ENCODE assay signal across 31 cellular contexts in genomic region chr1:3463891-3464648, GRCh38. TPM values are rescaled to one million over a fixed set of nuclear protein-coding genes. Genes with fewer than 3 reads are reported as not detected.
A peak's percentile ranks its signal among the peaks of the same experiment; 100 is the strongest.
DNase-seq lines count a peak whose midpoint lies in the region; ATAC-seq lines count a peak whose summit lies in the region.
"Had no signal": no experiment of that assay in that cellular context is flagged by ENCODE, and none has a peak within 500 bp of the region (broad histone marks: within the 10 kb centered on the region; RNA-seq: fewer than 3 reads in every experiment).

No MANE protein-coding gene starts in this region.

- ATAC-seq in left ventricle myocardium superior = no peak
- no peak for ATAC-seq in HG02973 (IDR thresholded peaks at IDR 0.05; ENCODE audit: unreplicated experiment)
- ATAC-seq: GM12878; stimulated activated memory B cell treated with anti-CD40 and anti-IgM and Interleukin-4, amounts not matched to agents 10 μg/mL and 1 μg/mL and 100 μg/mL, for 72 hours had no signal

- intact Hi-C loops in left ventricle myocardium superior (cut with micrococcal nuclease) (no loop called here), posterior vena cava (cut with DNase I) (no loop called here)

- H3K9me3 ChIP-seq in BLaER1 treated with 17β-estradiol and CSF1 and Interleukin-3, amounts not matched to agents 10 nM and 100 nM (replicated peaks in 1 of 11) = no peaks in the 10 kb centered on the region
- H3K9me3 ChIP-seq: breast epithelium, HAP-1, neutrophil, suprapubic skin had no signal

- peaks cover 0 to 22% (median 0%) of the 10 kb centered on the region in 11 experiments; a peak in 10 of 22 replicates for H4K20me1 ChIP-seq in BLaER1 treated with 17β-estradiol and CSF1 and Interleukin-3, amounts not matched to agents 10 nM and 100 nM

- peaks cover 0 to 12% (median 0%) of the 10 kb centered on the region in 11 experiments; a peak in 2 of 22 replicates for H3K27me3 ChIP-seq in BLaER1 treated with 17β-estradiol and CSF1 and Interleukin-3, amounts not matched to agents 10 nM and 100 nM
- H3K27me3 ChIP-seq: breast epithelium, suprapubic skin had no signal

- H3K4me3 ChIP-seq in BLaER1 treated with 17β-estradiol and CSF1 and Interleukin-3, amounts not matched to agents 10 nM and 100 nM = no peak overlapping the region
- H3K4me3 ChIP-seq: breast epithelium, GM12878, HAP-1, PC-9, smooth muscle cell, suprapubic skin had no signal

- peak overlapping the region in 3 of 11 experiments; percentile 3 to 27 (median 7); a peak in 2 of 22 replicates for H3K9ac ChIP-seq in BLaER1 treated with 17β-estradiol and CSF1 and Interleukin-3, amounts not matched to agents 10 nM and 100 nM

- no peak overlapping the region for H3K27ac ChIP-seq in BLaER1 treated with 17β-estradiol and CSF1 and Interleukin-3, amounts not matched to agents 10 nM and 100 nM
- H3K27ac ChIP-seq: breast epithelium, epithelial cell of prostate, neutrophil, PC-9, suprapubic skin had no signal

- H3K4me1 ChIP-seq in BLaER1 treated with 17β-estradiol and CSF1 and Interleukin-3, amounts not matched to agents 10 nM and 100 nM = peaks cover 49 to 73% (median 69%) of the 10 kb centered on the region in 10 experiments
- H3K4me1 ChIP-seq: HAP-1 had no signal

- DNase-seq in NCI-H2171 treated with DMSO at 0.1 percent for 48 hours (lab: John Stamatoyannopoulos, UW) (peak; percentile 34), left ventricle myocardium superior (peak; percentile 17), posterior vena cava (ENCODE audit: low spot score) (peak; percentile 77), DMS153 treated with DMSO at 0.1 percent for 48 hours (lab: John Stamatoyannopoulos, UW; ENCODE audit: unreplicated experiment) (no peak), Kasumi-1 (lab: John Stamatoyannopoulos, UW) (no peak)
- DNase-seq: activated B cell treated with CpG ODN at 0.5 μM for 24 hours; activated CD4-positive, alpha-beta T cell treated with anti-CD3 and anti-CD28 coated beads, Interleukin-2, amount 50 U/mL, for 48 hours; activated CD8-positive, alpha-beta memory T cell treated with anti-CD3 and anti-CD28 coated beads, Interleukin-2, amount 50 U/mL, for 48 hours; amygdala; CD4-positive, alpha-beta memory T cell; effector CD4-positive, alpha-beta T cell; Karpas-422; MV-4-11; NCI-H1694; NCI-H524; NK-92 treated with Interleukin-12 subunit alpha and Interleukin-12 subunit beta, amount 100 ng/mL, for 24 hours; SIG-M5; stimulated activated CD4-positive, alpha-beta T cell treated with anti-CD3 and anti-CD28 coated beads, Interleukin-4, amount 100 ng/mL, for 24 hours; SW 1271; T1000 had no signal

- H3K4me2 ChIP-seq in BLaER1 treated with 17β-estradiol and CSF1 and Interleukin-3, amounts not matched to agents 10 nM and 100 nM = peak overlapping the region in 8 of 11 experiments; percentile 67 to 93 (median 79); a peak in 13 of 22 replicates
- H3K4me2 ChIP-seq: PC-9, smooth muscle cell had no signal

- no peaks in the 10 kb centered on the region for H3K36me3 ChIP-seq in BLaER1 treated with 17β-estradiol and CSF1 and Interleukin-3, amounts not matched to agents 10 nM and 100 nM
- H3K36me3 ChIP-seq: breast epithelium, HAP-1, neutrophil, suprapubic skin had no signal

RNA-seq across cellular contexts. Expression of gene ARHGEF16, which starts 9.6 kb away (rescaled TPM):
- total RNA-seq in left ventricle myocardium superior = 1.7 TPM
- total RNA-seq in posterior vena cava = under 1 TPM; 0.29 to 0.32 TPM
- total RNA-seq: activated B cell treated with CpG ODN at 0.5 μM for 24 hours, GM12878 had no signal

Comparison
In these comparisons a context has a peak if more than half of its experiments do, and no peak if none do; other contexts are left out.
1. DNase-seq: peak in NCI-H2171 treated with DMSO at 0.1 percent for 48 hours (single experiment), left ventricle myocardium superior (single experiment) and posterior vena cava (single experiment); none in DMS153 treated with DMSO at 0.1 percent for 48 hours (single experiment) and Kasumi-1 (0 of 2).